Comparison of ENCODE assay signal across 10 cellular contexts in the genomic region with DNA sequence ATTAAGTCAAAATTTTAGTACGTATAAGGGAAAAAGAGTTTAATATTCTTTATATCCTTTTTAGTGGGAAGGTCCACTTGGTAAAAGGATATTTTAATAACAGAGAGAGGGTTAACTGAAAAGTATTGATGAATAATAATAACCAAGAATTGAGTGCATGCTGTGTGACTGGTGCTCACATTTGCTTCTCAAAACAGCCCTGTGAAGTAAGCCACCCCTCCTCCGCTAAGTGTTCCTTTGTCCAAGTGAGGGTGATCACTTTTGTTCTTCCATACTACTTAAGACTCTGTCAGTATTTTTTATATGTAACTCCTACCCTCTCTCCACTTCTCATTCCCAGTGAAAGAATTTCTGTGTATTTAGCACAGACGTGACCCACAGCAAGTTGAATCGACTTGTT. TPM values are rescaled to one million over a fixed set of nuclear protein-coding genes. Genes with fewer than 3 reads are reported as not detected.
DNase-seq lines count a peak whose midpoint lies in the region; FAIRE-seq and TF ChIP-seq lines count a peak whose summit lies in the region.
"Had no signal": no experiment of that assay in that cellular context is flagged by ENCODE, and none has a peak within 500 bp of the region (broad histone marks: within the 10 kb centered on the region; RNA-seq: fewer than 3 reads in every experiment).

No MANE protein-coding gene starts in this region.

- H3K27ac Mint-ChIP-seq in astrocyte (ENCODE audit: unreplicated experiment): peak overlapping the region; percentile 92

- H3K23ac ChIP-seq in trophoblast cell (ENCODE audit: low read length): no peak overlapping the region

- H3K4me3 ChIP-seq in HUES48 (ENCODE audit: low read depth, low read length) (peak overlapping the region; percentile 26), astrocyte (ENCODE audit: insufficient read depth, low read depth, low read length) (no peak overlapping the region), fibroblast of the aortic adventitia (ENCODE audit: low read depth, low read length) (no peak overlapping the region), trophoblast cell (ENCODE audit: low read depth, low read length) (no peak overlapping the region)
- H3K4me3 ChIP-seq: SJCRH30 had no signal

- H4K20me1 ChIP-seq in astrocyte (ENCODE audit: insufficient read depth, low read length): no peaks in the 10 kb centered on the region

- peak overlapping the region; percentile 88 for H2BK120ac ChIP-seq in trophoblast cell (ENCODE audit: insufficient read depth, low read length, poor library complexity)

- DNase-seq in astrocyte (ENCODE audit: low read depth) (no peak), fibroblast of the aortic adventitia (ENCODE audit: low read depth) (peak; percentile 22), trophoblast cell (no peak), SHP77 (lab: John Stamatoyannopoulos, UW) (no peak), mesenteric fat pad (ENCODE audit: low spot score) (no peak), SIG-M5 treated with dmso at 0.1 percent for 504 hours (lab: John Stamatoyannopoulos, UW; ENCODE audit: unreplicated experiment) (no peak), kidney glomerular epithelial cell (lab: John Stamatoyannopoulos, UW) (no peak)
- DNase-seq: NCI-H1436 treated with DMSO at 0.1 percent for 48 hours, SJCRH30 had no signal

- no peak overlapping the region for H3K4me3 Mint-ChIP-seq in astrocyte (ENCODE audit: unreplicated experiment)

- H3K9ac ChIP-seq in HUES48 (ENCODE audit: low read depth, low read length) (peak overlapping the region; percentile 58), astrocyte (ENCODE audit: low read length) (peak overlapping the region; percentile 52), trophoblast cell (ENCODE audit: low read length) (no peak overlapping the region)

- no peak overlapping the region for H2BK5ac ChIP-seq in trophoblast cell (ENCODE audit: low read depth, low read length, poor library complexity)

- H3K14ac ChIP-seq in trophoblast cell (ENCODE audit: low read length): no peak overlapping the region

- H3K36me3 ChIP-seq in HUES48 (ENCODE audit: control insufficient read depth, insufficient read depth, low read length) (peaks cover 20% of the 10 kb centered on the region), astrocyte (ENCODE audit: insufficient read depth, low read length) (no peaks in the 10 kb centered on the region), trophoblast cell (ENCODE audit: control insufficient read depth in 1 of 2, insufficient read depth in 2 of 2, low read length in 2 of 2) (no peaks in the 10 kb centered on the region)
- H3K36me3 ChIP-seq: SJCRH30 had no signal

- H4K91ac ChIP-seq in trophoblast cell (ENCODE audit: low read depth, low read length): peak overlapping the region; percentile 62

- no peaks in the 10 kb centered on the region for H3K27me3 ChIP-seq in HUES48 (ENCODE audit: control insufficient read depth, insufficient read depth, low read length)
- H3K27me3 ChIP-seq in astrocyte (ENCODE audit: insufficient read depth, low read length): no peaks in the 10 kb centered on the region
- H3K27me3 ChIP-seq in trophoblast cell (ENCODE audit: insufficient read depth, low read length): no peaks in the 10 kb centered on the region
- H3K27me3 ChIP-seq: SJCRH30 had no signal

- no peak overlapping the region for H4K8ac ChIP-seq in trophoblast cell (ENCODE audit: low read depth, low read length)

- no peak overlapping the region for H3K18ac ChIP-seq in trophoblast cell (ENCODE audit: low read length)

- H4K12ac ChIP-seq in trophoblast cell (ENCODE audit: low read depth, low read length): no peak overlapping the region

- peaks cover 87% of the 10 kb centered on the region for H3K4me1 Mint-ChIP-seq in astrocyte (ENCODE audit: low read depth, unreplicated experiment)

- no peaks in the 10 kb centered on the region for H3K9me3 Mint-ChIP-seq in astrocyte (ENCODE audit: unreplicated experiment)

- H2AFZ ChIP-seq in astrocyte (ENCODE audit: low read depth, low read length) (no peak overlapping the region), trophoblast cell (ENCODE audit: insufficient read depth, low read length, poor library complexity) (no peak overlapping the region)

- peaks cover 13% of the 10 kb centered on the region for H3K79me1 ChIP-seq in trophoblast cell (ENCODE audit: low read length)

- H3K27ac ChIP-seq in HUES48 (ENCODE audit: low read depth, low read length): peak overlapping the region; percentile 96
- peak overlapping the region; percentile 86 for H3K27ac ChIP-seq in astrocyte (ENCODE audit: low read depth, low read length)
- H3K27ac ChIP-seq in trophoblast cell (ENCODE audit: low read depth, low read length): peak overlapping the region; percentile 25
- H3K27ac ChIP-seq: SJCRH30 had no signal

- no peak overlapping the region for H2AK5ac ChIP-seq in trophoblast cell (ENCODE audit: low read length)

- H3K4ac ChIP-seq in trophoblast cell (ENCODE audit: low read depth, low read length): no peak overlapping the region

- H3K4me2 ChIP-seq in astrocyte (ENCODE audit: low read length) (peak overlapping the region; percentile 61), trophoblast cell (ENCODE audit: low read length) (no peak overlapping the region)

- peaks cover 5% of the 10 kb centered on the region for H3K36me3 Mint-ChIP-seq in astrocyte (ENCODE audit: low read depth, unreplicated experiment)

- no peaks in the 10 kb centered on the region for H3K27me3 Mint-ChIP-seq in astrocyte (ENCODE audit: low read depth, unreplicated experiment)

- WGBS in trophoblast cell (ENCODE audit: extremely low coverage, insufficient coverage, insufficient read length): no CpG with 5 or more reads among the region's 4 CpGs

- H3K4me1 ChIP-seq in HUES48 (ENCODE audit: control insufficient read depth, insufficient read depth, low read length) (peaks cover 78% of the 10 kb centered on the region), astrocyte (ENCODE audit: insufficient read depth, low read length) (peaks cover 33% of the 10 kb centered on the region), trophoblast cell (ENCODE audit: control insufficient read depth in 1 of 2, insufficient read depth in 2 of 2, low read length in 2 of 2) (peaks cover 6 to 15% of the 10 kb centered on the region in 2 experiments)
- H3K4me1 ChIP-seq: SJCRH30 had no signal

- TF ChIP-seq CTCF in astrocyte (IDR thresholded peaks at IDR 0.05; ENCODE audit: insufficient read depth, low read depth, low read length) (no peak), fibroblast of the aortic adventitia (IDR thresholded peaks at IDR 0.05; ENCODE audit: insufficient read depth, low read length) (no peak)

- H3K79me2 ChIP-seq in astrocyte (ENCODE audit: insufficient read depth, low read length): no peaks in the 10 kb centered on the region
- peaks cover 2% of the 10 kb centered on the region for H3K79me2 ChIP-seq in trophoblast cell (ENCODE audit: control insufficient read depth, insufficient read depth, low read length, poor library complexity)

- H3K9me3 ChIP-seq in HUES48 (ENCODE audit: control insufficient read depth, insufficient read depth, low read length) (no peaks in the 10 kb centered on the region), astrocyte (ENCODE audit: insufficient read depth, low read depth, low read length) (no peaks in the 10 kb centered on the region), trophoblast cell (ENCODE audit: insufficient read depth, low read depth, low read length) (no peaks in the 10 kb centered on the region)
- H3K9me3 ChIP-seq: SJCRH30 had no signal

- FAIRE-seq in astrocyte (lab: Jason Lieb, UNC): no peak

- H2BK12ac ChIP-seq in trophoblast cell (ENCODE audit: low read length): no peak overlapping the region

RNA-seq across cellular contexts. Expression of gene SLC44A1, which starts 51.5 kb away (rescaled TPM):
- total RNA-seq in astrocyte: 43.8 and 46.9 TPM in 2 replicates
- 44.1 and 60.5 TPM in 2 replicates for total RNA-seq in fibroblast of the aortic adventitia (ENCODE audit: low replicate concordance)
- polyA plus RNA-seq in trophoblast cell (2013): 26.0 and 26.8 TPM in 2 replicates
- 35.3 TPM for total RNA-seq in mesenteric fat pad

Comparison
In these comparisons a context has a peak if more than half of its experiments do, and no peak if none do; other contexts are left out.
1. H3K27ac ChIP-seq: peak in every context shown above with its lines; median percentile 96 in HUES48; 86 in astrocyte; 25 in trophoblast cell.